13 cellular contexts compared by ENCODE assay signal in genomic region chr13:32984857-32985626, GRCh38. TPM values are rescaled to one million over a fixed set of nuclear protein-coding genes. Genes with fewer than 3 reads are reported as not detected.
A peak's percentile ranks its signal among the peaks of the same experiment; 100 is the strongest.
DNase-seq lines count a peak whose midpoint lies in the region; ATAC-seq and TF ChIP-seq lines count a peak whose summit lies in the region.
"Had no signal": no experiment of that assay in that cellular context is flagged by ENCODE, and none has a peak within 500 bp of the region (broad histone marks: within the 10 kb centered on the region; RNA-seq: fewer than 3 reads in every experiment).

No MANE protein-coding gene starts in this region.

- TF ChIP-seq CTCF in PC-9 (conservative IDR thresholded peaks at IDR 0.05) = no peak
- TF ChIP-seq CTCF in CD8-positive, alpha-beta T cell (IDR thresholded peaks at IDR 0.05) = no peak

- H3K9me2 ChIP-seq in PC-9 (ENCODE audit: insufficient read depth) = no peaks in the 10 kb centered on the region
- no peaks in the 10 kb centered on the region for H3K9me2 ChIP-seq in Karpas-422 (replicated peaks; ENCODE audit: insufficient read depth, low read length)

- peak; percentile 98 for DNase-seq in DMS53 (lab: John Stamatoyannopoulos, UW)
- peak; percentile 15 for DNase-seq in LoVo (ENCODE audit: low spot score)
- DNase-seq in PC-9 = peak; percentile 38 to 96
- DNase-seq in iris pigment epithelial cell (ENCODE audit: low read depth) = peak; percentile 8
- DNase-seq in stimulated activated naive B cell treated with anti-CD40 and anti-IgM and Interleukin-4, amounts not matched to agents 10 μg/mL and 1 μg/mL and 100 μg/mL, for 72 hours = no peak
- no peak for DNase-seq in CD8-positive, alpha-beta T cell
- DNase-seq in Karpas-422 = no peak
- DNase-seq: CD4-positive, alpha-beta T cell; cortex of kidney; foreskin fibroblast; retina had no signal

- H3K27me3 ChIP-seq in PC-9 (ENCODE audit: insufficient read depth, low read depth) (no peaks in the 10 kb centered on the region), Karpas-422 (ENCODE audit: low read length) (no peaks in the 10 kb centered on the region; the same call in 1 of the 2 replicates)
- H3K27me3 ChIP-seq in CD8-positive, alpha-beta T cell (ENCODE audit: insufficient read depth, low read length) = peaks cover 4% of the 10 kb centered on the region

- ATAC-seq in stimulated activated naive B cell treated with anti-CD40 and anti-IgM and Interleukin-4, amounts not matched to agents 10 μg/mL and 1 μg/mL and 100 μg/mL, for 72 hours (replicated peaks) = no peak
- ATAC-seq in CD8-positive, alpha-beta T cell = no peak
- ATAC-seq in HG02798 (IDR thresholded peaks at IDR 0.05; ENCODE audit: poor library complexity, unreplicated experiment) = no peak

- H3K4me3 Mint-ChIP-seq in stimulated activated naive B cell treated with anti-CD40 and anti-IgM and Interleukin-4, amounts not matched to agents 10 μg/mL and 1 μg/mL and 100 μg/mL, for 72 hours = no peak overlapping the region
- H3K4me3 Mint-ChIP-seq in CD8-positive, alpha-beta T cell = no peak overlapping the region
- H3K4me3 Mint-ChIP-seq: CD4-positive, alpha-beta T cell had no signal

- POLR2A ChIA-PET in PC-9 (lab: Charles Lee; ENCODE audit: unreplicated experiment) = no interaction called here
- POLR2A ChIA-PET in CD8-positive, alpha-beta T cell (lab: Charles Lee) = no interaction called here

- H3K4me1 ChIP-seq in PC-9 (replicated peaks; ENCODE audit: insufficient read depth) = peaks cover 15% of the 10 kb centered on the region
- H3K4me1 ChIP-seq in CD8-positive, alpha-beta T cell (ENCODE audit: insufficient read depth, low read length) = no peaks in the 10 kb centered on the region
- H3K4me1 ChIP-seq in Karpas-422 (ENCODE audit: low read length) = peaks cover 13% of the 10 kb centered on the region

- peaks cover 5 to 8% of the 10 kb centered on the region in 2 donors for H3K4me1 Mint-ChIP-seq in stimulated activated naive B cell treated with anti-CD40 and anti-IgM and Interleukin-4, amounts not matched to agents 10 μg/mL and 1 μg/mL and 100 μg/mL, for 72 hours
- peaks cover 6% of the 10 kb centered on the region for H3K4me1 Mint-ChIP-seq in CD8-positive, alpha-beta T cell (ENCODE audit: low read depth)

- H3K9me3 Mint-ChIP-seq in stimulated activated naive B cell treated with anti-CD40 and anti-IgM and Interleukin-4, amounts not matched to agents 10 μg/mL and 1 μg/mL and 100 μg/mL, for 72 hours = peaks cover 4 to 5% of the 10 kb centered on the region in 2 donors
- peaks cover 6% of the 10 kb centered on the region for H3K9me3 Mint-ChIP-seq in CD8-positive, alpha-beta T cell

- intact Hi-C loops in PC-9 (cut with micrococcal nuclease; ENCODE audit: unreplicated experiment) = no loop called here
- intact Hi-C loops in CD8-positive, alpha-beta T cell (cut with DNase I, micrococcal nuclease) = no loop called here

- peak overlapping the region; percentile 57 for H3K27ac ChIP-seq in PC-9
- no peak overlapping the region for H3K27ac ChIP-seq in CD8-positive, alpha-beta T cell (ENCODE audit: low read depth, low read length)
- no peak overlapping the region for H3K27ac ChIP-seq in Karpas-422 (ENCODE audit: low read length)
- H3K27ac ChIP-seq: KMS-11 had no signal

- H3K27me3 Mint-ChIP-seq in stimulated activated naive B cell treated with anti-CD40 and anti-IgM and Interleukin-4, amounts not matched to agents 10 μg/mL and 1 μg/mL and 100 μg/mL, for 72 hours = no peaks in the 10 kb centered on the region
- peaks cover 16% of the 10 kb centered on the region for H3K27me3 Mint-ChIP-seq in CD8-positive, alpha-beta T cell (ENCODE audit: low read depth)

- peak overlapping the region; percentile 36; the same call in 1 of the 2 replicates for H2AFZ ChIP-seq in PC-9
- no peak overlapping the region for H2AFZ ChIP-seq in Karpas-422 (ENCODE audit: low read length)

- H3K4me3 ChIP-seq in PC-9 (no peak overlapping the region), Karpas-422 (ENCODE audit: low read length) (no peak overlapping the region)
- H3K4me3 ChIP-seq in CD8-positive, alpha-beta T cell (ENCODE audit: low read depth, low read length) = no peak overlapping the region

- H3K4me2 ChIP-seq in PC-9 (peak overlapping the region; percentile 58), Karpas-422 (ENCODE audit: low read depth, low read length, poor library complexity, severe bottlenecking) (no peak overlapping the region)
- H3K4me2 ChIP-seq: KMS-11 had no signal

- H3F3A ChIP-seq in PC-9 (ENCODE audit: insufficient read depth, low read depth) = peaks cover 16% of the 10 kb centered on the region

- no peak overlapping the region for H3K27ac Mint-ChIP-seq in stimulated activated naive B cell treated with anti-CD40 and anti-IgM and Interleukin-4, amounts not matched to agents 10 μg/mL and 1 μg/mL and 100 μg/mL, for 72 hours
- H3K27ac Mint-ChIP-seq in CD8-positive, alpha-beta T cell = no peak overlapping the region
- H3K27ac Mint-ChIP-seq: CD4-positive, alpha-beta T cell had no signal

- CTCF ChIA-PET in PC-9 (lab: Charles Lee) = no interaction called here
- CTCF ChIA-PET in CD8-positive, alpha-beta T cell (lab: Charles Lee) = no interaction called here

- H3K79me2 ChIP-seq in PC-9 (ENCODE audit: low read depth) = no peaks in the 10 kb centered on the region
- no peaks in the 10 kb centered on the region for H3K79me2 ChIP-seq in Karpas-422 (ENCODE audit: low read length)

- H3K36me3 ChIP-seq in PC-9 (ENCODE audit: low read depth) = no peaks in the 10 kb centered on the region
- no peaks in the 10 kb centered on the region for H3K36me3 ChIP-seq in CD8-positive, alpha-beta T cell (ENCODE audit: insufficient read depth, low read length)
- no peaks in the 10 kb centered on the region for H3K36me3 ChIP-seq in Karpas-422 (ENCODE audit: insufficient read depth, low read length)

- BruUV-seq in PC-9 (replicated peaks; lab: Mats Ljungman, UMichigan) = no TSS peak

- H4K20me1 ChIP-seq in PC-9 (ENCODE audit: insufficient read depth) (no peaks in the 10 kb centered on the region), Karpas-422 (ENCODE audit: insufficient read depth, low read depth, low read length) (no peaks in the 10 kb centered on the region)

- H3K36me3 Mint-ChIP-seq in stimulated activated naive B cell treated with anti-CD40 and anti-IgM and Interleukin-4, amounts not matched to agents 10 μg/mL and 1 μg/mL and 100 μg/mL, for 72 hours = no peaks in the 10 kb centered on the region
- H3K36me3 Mint-ChIP-seq in CD8-positive, alpha-beta T cell = no peaks in the 10 kb centered on the region

- H3K9ac ChIP-seq in Karpas-422 (ENCODE audit: low read length) = no peak overlapping the region
- H3K9ac ChIP-seq: KMS-11 had no signal

- H3K9me3 ChIP-seq in PC-9 (ENCODE audit: insufficient read depth, low read depth) = no peaks in the 10 kb centered on the region
- no peaks in the 10 kb centered on the region for H3K9me3 ChIP-seq in CD8-positive, alpha-beta T cell (ENCODE audit: low read length)
- peaks cover 5% of the 10 kb centered on the region for H3K9me3 ChIP-seq in Karpas-422 (ENCODE audit: low read length)

RNA-seq across cellular contexts. Expression of gene KL, which starts 31.2 kb away (rescaled TPM):
- total RNA-seq in PC-9 (2021) = 1.2 and 1.4 TPM in 2 replicates
- total RNA-seq in CD8-positive, alpha-beta T cell = not detected
- total RNA-seq in Karpas-422 (2014; rRNA removed; shearing (Covaris generic); ENCODE audit: low replicate concordance) = not detected in 2 replicates
- total RNA-seq: CD4-positive, alpha-beta T cell had no signal

Comparison
In these comparisons a context has a peak if more than half of its experiments do, and no peak if none do; other contexts are left out.
1. DNase-seq: peak in DMS53 (single experiment), LoVo (single experiment), PC-9 (2 of 2) and iris pigment epithelial cell (single experiment); none in stimulated activated naive B cell treated with anti-CD40 and anti-IgM and Interleukin-4, amounts not matched to agents 10 μg/mL and 1 μg/mL and 100 μg/mL, for 72 hours (single experiment), CD8-positive, alpha-beta T cell (0 of 7) and Karpas-422 (single experiment).